In genomic region chr3:128555881-128556280, GRCh38 we compare ENCODE assay signal across 18 cellular contexts.
DNase-seq lines count a peak whose midpoint lies in the region; ATAC-seq and TF ChIP-seq lines count a peak whose summit lies in the region.
"Had no signal": no experiment of that assay in that cellular context is flagged by ENCODE, and none has a peak within 500 bp of the region (broad histone marks: within the 10 kb centered on the region; RNA-seq: fewer than 3 reads in every experiment).

No MANE protein-coding gene starts in this region.

- DNase-seq in left ventricle myocardium inferior (no peak), Right ventricle myocardium inferior (ENCODE audit: missing footprints) (no peak), sciatic nerve (ENCODE audit: low spot score) (peak; percentile 28)
- DNase-seq in activated T-cell treated with anti-CD3 and anti-CD28 coated beads, Interleukin-2, amount 50 U/mL, for 48 hours, result no peak
- no peak for DNase-seq in stimulated activated naive CD4-positive, alpha-beta T cell (lab: John Stamatoyannopoulos, UW)
- DNase-seq: GDM1, GOT3, KBM-7, NCI-H1092 treated with DMSO at 0.1 percent for 48 hours, NCI-H1436 treated with DMSO at 0.1 percent for 48 hours, NCI-H2029 treated with DMSO at 0.1 percent for 48 hours, NCI-H2171, NCI-H524 treated with DMSO at 0.1 percent for 48 hours, NCI-H82, SHP77 had no signal

- peaks cover 70% of the 10 kb centered on the region for H3K27me3 ChIP-seq in left ventricle myocardium inferior (ENCODE audit: low read depth)
- peaks cover 86% of the 10 kb centered on the region for H3K27me3 ChIP-seq in gastroesophageal sphincter

- peak overlapping the region; percentile 86 for H3K27ac ChIP-seq in left ventricle myocardium inferior (replicated peaks)
- H3K27ac ChIP-seq in gastroesophageal sphincter, result peak overlapping the region in 3 of 4 donors; percentile 20 to 67 (median 38)

- no peak for TF ChIP-seq CTCF in left ventricle myocardium inferior (IDR thresholded peaks at IDR 0.05; ENCODE audit: borderline replicate concordance)
- TF ChIP-seq CTCF in gastroesophageal sphincter (IDR thresholded peaks at IDR 0.05), result no peak

- no peak for TF ChIP-seq POLR2A in gastroesophageal sphincter (IDR thresholded peaks at IDR 0.05)

- no peak for ATAC-seq in Right ventricle myocardium inferior
- ATAC-seq in gastroesophageal sphincter, result no peak
- no peak for ATAC-seq in sciatic nerve
- no peak for ATAC-seq in GM18858 (IDR thresholded peaks at IDR 0.05; ENCODE audit: unreplicated experiment)
- ATAC-seq: HCT116 had no signal

- TF ChIP-seq EP300 in gastroesophageal sphincter (IDR thresholded peaks at IDR 0.05), result no peak

- 10% methylated on average over 2 of the region's 13 CpGs; no CpG with 5 or more reads in 1 of the 2 donors for WGBS in gastroesophageal sphincter (ENCODE audit: low coverage in 1 of 2), 2 donors

- H3K4me1 ChIP-seq in left ventricle myocardium inferior (peaks cover 30% of the 10 kb centered on the region), gastroesophageal sphincter (peaks cover 0 to 15% (median 0%) of the 10 kb centered on the region in 3 donors)

- intact Hi-C loops in left ventricle myocardium inferior (cut with micrococcal nuclease), result no loop called here
- intact Hi-C loops in Right ventricle myocardium inferior (cut with DNase I), result loop anchor here (1.0 kb wide), 1 partner anchor 17 kb away; no protein-coding TSS in a partner anchor
- intact Hi-C loops in sciatic nerve (cut with DNase I), result no loop called here

- peak overlapping the region; percentile 46 for H3K4me3 ChIP-seq in left ventricle myocardium inferior
- H3K4me3 ChIP-seq in gastroesophageal sphincter, result no peak overlapping the region

- H3K9me3 ChIP-seq in left ventricle myocardium inferior (replicated peaks) (no peaks in the 10 kb centered on the region), gastroesophageal sphincter (peaks cover 0 to 7% (median 0%) of the 10 kb centered on the region in 3 donors)

- no peaks in the 10 kb centered on the region for H3K36me3 ChIP-seq in left ventricle myocardium inferior
- H3K36me3 ChIP-seq in gastroesophageal sphincter, result no peaks in the 10 kb centered on the region
